Comparison of ENCODE assay signal across 11 cellular contexts in genomic region chr2:4763009-4763408, GRCh38.
DNase-seq lines count a peak whose midpoint lies in the region; ATAC-seq, FAIRE-seq and TF ChIP-seq lines count a peak whose summit lies in the region.
"Had no signal": no experiment of that assay in that cellular context is flagged by ENCODE, and none has a peak within 500 bp of the region (broad histone marks: within the 10 kb centered on the region; RNA-seq: fewer than 3 reads in every experiment).

No MANE protein-coding gene starts in this region.

- no peaks in the 10 kb centered on the region for H3K27me3 ChIP-seq in H1 (replicated peaks in 1 of 4; ENCODE audit: control insufficient read depth in 3 of 4, extremely low read depth in 1 of 4, insufficient read depth in 3 of 4, low read length in 3 of 4)

- POLR2A ChIA-PET in activated CD4-positive, alpha-beta T cell treated with anti-CD3 and anti-CD28 coated beads for 36 hours (lab: Charles Lee), result no interaction called here
- POLR2A ChIA-PET in H1 (lab: Charles Lee; ENCODE audit: partially characterized antibody), result no interaction called here

- no peak overlapping the region for H4K5ac ChIP-seq in H1 (ENCODE audit: insufficient read length, low read depth, low read length)

- H3K9ac ChIP-seq in H1 (replicated peaks in 1 of 4; ENCODE audit: extremely low read depth in 1 of 4, low read depth in 3 of 4, low read length in 3 of 4), result no peak overlapping the region

- H3K9me3 ChIP-seq in H1 (ENCODE audit: insufficient read depth in 2 of 2, low read depth in 1 of 2, low read length in 1 of 2), result peaks cover 0 to under 1% of the 10 kb centered on the region in 2 experiments; a peak in 1 of 4 replicates

- no peak overlapping the region for H3K23ac ChIP-seq in H1 (ENCODE audit: insufficient read length)

- no peak for TF ChIP-seq EP300 in H1 (IDR thresholded peaks at IDR 0.05; ENCODE audit: borderline replicate concordance in 1 of 2, low read depth in 2 of 2, low read length in 2 of 2)

- no peak overlapping the region for H2BK120ac ChIP-seq in H1 (replicated peaks; ENCODE audit: low read depth, low read length)

- no peak for ATAC-seq in activated CD4-positive, alpha-beta T cell treated with anti-CD3 and anti-CD28 coated beads for 36 hours
- ATAC-seq in HG02970 (IDR thresholded peaks at IDR 0.05; ENCODE audit: low FRiP score, unreplicated experiment) (no peak), HG03378 (IDR thresholded peaks at IDR 0.05; ENCODE audit: unreplicated experiment) (no peak)

- H3K18ac ChIP-seq in H1 (ENCODE audit: extremely low read depth, low read length), result no peak overlapping the region

- H3K79me1 ChIP-seq in H1 (ENCODE audit: low read depth, low read length), result no peaks in the 10 kb centered on the region

- no peaks in the 10 kb centered on the region for H3K23me2 ChIP-seq in H1 (ENCODE audit: low read depth, low read length)

- H2BK15ac ChIP-seq in H1 (ENCODE audit: low read length), result no peak overlapping the region

- intact Hi-C loops in activated CD4-positive, alpha-beta T cell treated with anti-CD3 and anti-CD28 coated beads for 36 hours (cut with DNase I, micrococcal nuclease), result loop anchor here in 1 of 2 experiments (5.0 kb wide), 1 partner anchor 806 kb away; no protein-coding TSS in a partner anchor

- DNase-seq in activated CD4-positive, alpha-beta T cell treated with anti-CD3 and anti-CD28 coated beads for 36 hours, result peak; percentile 28
- DNase-seq in activated CD4-positive, alpha-beta T cell treated with anti-CD3 and anti-CD28 coated beads for 4 hours, result no peak
- DNase-seq in NCI-H524 (lab: John Stamatoyannopoulos, UW) (peak; percentile 64 to 72), H1 (ENCODE audit: low read depth in 1 of 2, low spot score in 2 of 2) (peak in 1 of 2 experiments; percentile 63), superior temporal gyrus (ENCODE audit: extremely low spot score) (peak; percentile 29)
- DNase-seq in activated CD4-positive, alpha-beta T cell treated with anti-CD3 and anti-CD28 coated beads, Interleukin-2, amount 50 U/mL, for 4 hours, result no peak
- DNase-seq: activated naive CD8-positive, alpha-beta T cell treated with anti-CD3 and anti-CD28 coated beads, Interleukin-2, amount 10 ng/mL, durations not matched to agents 7 days and 5 days; NCI-H226 had no signal

- H3K79me2 ChIP-seq in H1 (ENCODE audit: control insufficient read depth in 1 of 2, insufficient read depth in 2 of 2, low read length in 2 of 2), result no peaks in the 10 kb centered on the region

- no peaks in the 10 kb centered on the region for H4K20me1 ChIP-seq in H1 (replicated peaks in 1 of 2; ENCODE audit: control insufficient read depth in 1 of 2, insufficient read depth in 2 of 2, low read length in 2 of 2)

- H2AFZ ChIP-seq in H1 (ENCODE audit: low read length), result peak overlapping the region; percentile 47; the same call in 1 of the 2 replicates

- no peaks in the 10 kb centered on the region for H3K27me3 Mint-ChIP-seq in activated CD4-positive, alpha-beta T cell treated with anti-CD3 and anti-CD28 coated beads for 36 hours
- H3K27me3 Mint-ChIP-seq: activated naive CD8-positive, alpha-beta T cell treated with anti-CD3 and anti-CD28 coated beads, Interleukin-2, amount 10 ng/mL, durations not matched to agents 7 days and 5 days; B cell had no signal

- H3K4me3 ChIP-seq in H1 (ENCODE audit: extremely low read depth in 1 of 4, insufficient read depth in 2 of 4, low read depth in 3 of 4, low read length in 4 of 4), result no peak overlapping the region

- CTCF ChIA-PET in activated CD4-positive, alpha-beta T cell treated with anti-CD3 and anti-CD28 coated beads for 36 hours (lab: Charles Lee), result no interaction called here
- CTCF ChIA-PET in H1 (lab: Charles Lee; ENCODE audit: partially characterized antibody), result interaction anchor here (0.6 to 4.7 kb wide), 32 partner anchors 9 to 1035 kb away, joined by 3 to 34 read pairs (median 4); no protein-coding TSS in a partner anchor

- H3K4me3 Mint-ChIP-seq in activated CD4-positive, alpha-beta T cell treated with anti-CD3 and anti-CD28 coated beads for 36 hours, result no peak overlapping the region
- H3K4me3 Mint-ChIP-seq: activated naive CD8-positive, alpha-beta T cell treated with anti-CD3 and anti-CD28 coated beads, Interleukin-2, amount 10 ng/mL, durations not matched to agents 7 days and 5 days; B cell had no signal

- 46% methylated on average over 4 of the region's 4 CpGs; no CpG with 5 or more reads in 1 of the 2 experiments for WGBS in H1 (ENCODE audit: extremely low coverage in 1 of 2, insufficient coverage in 1 of 2, insufficient read length in 1 of 2, insufficient replicate concordance in 2 of 2, low coverage in 1 of 2, low lambda C conversion rate in 2 of 2, missing lambda C conversion rate in 1 of 2), 2 experiments

- no peaks in the 10 kb centered on the region for H3K36me3 Mint-ChIP-seq in activated CD4-positive, alpha-beta T cell treated with anti-CD3 and anti-CD28 coated beads for 36 hours (ENCODE audit: low read depth)
- H3K36me3 Mint-ChIP-seq: activated naive CD8-positive, alpha-beta T cell treated with anti-CD3 and anti-CD28 coated beads, Interleukin-2, amount 10 ng/mL, durations not matched to agents 7 days and 5 days had no signal

- H3K27ac Mint-ChIP-seq in activated CD4-positive, alpha-beta T cell treated with anti-CD3 and anti-CD28 coated beads for 36 hours, result no peak overlapping the region
- H3K27ac Mint-ChIP-seq: activated naive CD8-positive, alpha-beta T cell treated with anti-CD3 and anti-CD28 coated beads, Interleukin-2, amount 10 ng/mL, durations not matched to agents 7 days and 5 days; B cell had no signal

- no peak overlapping the region for H3K14ac ChIP-seq in H1 (ENCODE audit: insufficient read length)

- no peak overlapping the region for H3K4ac ChIP-seq in H1 (replicated peaks; ENCODE audit: insufficient read length, low read depth, low read length)

- no peak for TF ChIP-seq POLR2A in H1 (IDR thresholded peaks at IDR 0.05; ENCODE audit: control extremely low read depth in 1 of 2, low read depth in 2 of 2, low read length in 2 of 2)

- H3K56ac ChIP-seq in H1 (replicated peaks; ENCODE audit: insufficient read length, low read depth, low read length), result no peak overlapping the region

- FAIRE-seq in H1 (lab: Jason Lieb, UNC), result peak; percentile 7

- peaks cover 8% of the 10 kb centered on the region for H3K9me3 Mint-ChIP-seq in activated CD4-positive, alpha-beta T cell treated with anti-CD3 and anti-CD28 coated beads for 36 hours (ENCODE audit: low read depth)

- H4K91ac ChIP-seq in H1 (replicated peaks; ENCODE audit: insufficient read length, low read length), result no peak overlapping the region

- no peaks in the 10 kb centered on the region for H3K36me3 ChIP-seq in H1 (ENCODE audit: control insufficient read depth in 2 of 4, insufficient read depth in 4 of 4, low read length in 3 of 4)

- H2BK12ac ChIP-seq in H1 (ENCODE audit: low read depth, low read length), result no peak overlapping the region

- H3K4me1 ChIP-seq in H1 (replicated peaks in 1 of 4; ENCODE audit: control insufficient read depth in 3 of 4, insufficient read depth in 4 of 4, low read length in 3 of 4), result no peaks in the 10 kb centered on the region

- no peaks in the 10 kb centered on the region for H3K4me1 Mint-ChIP-seq in activated CD4-positive, alpha-beta T cell treated with anti-CD3 and anti-CD28 coated beads for 36 hours
- H3K4me1 Mint-ChIP-seq: activated naive CD8-positive, alpha-beta T cell treated with anti-CD3 and anti-CD28 coated beads, Interleukin-2, amount 10 ng/mL, durations not matched to agents 7 days and 5 days; B cell had no signal

- peak; percentile 83 to 91 for TF ChIP-seq RAD21 in H1 (IDR thresholded peaks at IDR 0.05 in 1 of 2, conservative IDR thresholded peaks at IDR 0.05 in 1 of 2; ENCODE audit: low read depth in 2 of 2, low read length in 2 of 2)

- TF ChIP-seq CTCF in H1 (IDR thresholded peaks at IDR 0.05; ENCODE audit: control extremely low read depth in 1 of 3, insufficient read depth in 1 of 3, low read depth in 1 of 3, low read length in 3 of 3), result peak; percentile 51 to 71 (median 67)

- H3K4me2 ChIP-seq in H1 (ENCODE audit: insufficient read depth in 1 of 2, low read depth in 2 of 2, low read length in 2 of 2), result no peak overlapping the region

- H3K27ac ChIP-seq in H1 (ENCODE audit: low read depth, low read length), result no peak overlapping the region

- no peak overlapping the region for H2AK5ac ChIP-seq in H1 (ENCODE audit: low read depth, low read length)

- no peak overlapping the region for H2BK5ac ChIP-seq in H1 (ENCODE audit: low read depth, low read length)

- H2BK20ac ChIP-seq in H1 (ENCODE audit: low read length), result no peak overlapping the region

- H4K8ac ChIP-seq in H1 (ENCODE audit: extremely low read depth, insufficient read depth, low read length), result no peak overlapping the region

TF ChIP-seq in H1, 55 proteins besides CTCF, POLR2A, EP300 and RAD21 (continues in another document):
- TF ChIP-seq RNF2 (IDR thresholded peaks at IDR 0.05; ENCODE audit: borderline replicate concordance, low read depth, low read length, missing control alignments, poor library complexity, severe bottlenecking), result no peak
- no peak for TF ChIP-seq YY1 (IDR thresholded peaks at IDR 0.05; ENCODE audit: low read depth, low read length)
- TF ChIP-seq SP1 (IDR thresholded peaks at IDR 0.05; ENCODE audit: low read depth, low read length), result no peak
- TF ChIP-seq SIRT6 (IDR thresholded peaks at IDR 0.05; ENCODE audit: low read length), result no peak
- no peak for TF ChIP-seq CBX5 (IDR thresholded peaks at IDR 0.05; ENCODE audit: low read depth, low read length)
- no peak for TF ChIP-seq CREB1 (IDR thresholded peaks at IDR 0.05)
- TF ChIP-seq SIX5 (IDR thresholded peaks at IDR 0.05; ENCODE audit: low read depth, low read length), result no peak

Comparison
In these comparisons a context has a peak if more than half of its experiments do, and no peak if none do; other contexts are left out.
1. DNase-seq: peak in activated CD4-positive, alpha-beta T cell treated with anti-CD3 and anti-CD28 coated beads for 36 hours (single experiment), NCI-H524 (2 of 2) and superior temporal gyrus (single experiment); none in activated CD4-positive, alpha-beta T cell treated with anti-CD3 and anti-CD28 coated beads for 4 hours (0 of 2) and activated CD4-positive, alpha-beta T cell treated with anti-CD3 and anti-CD28 coated beads, Interleukin-2, amount 50 U/mL, for 4 hours (0 of 2).